ENCODE assay signal across 8 cellular contexts in the genomic region with DNA sequence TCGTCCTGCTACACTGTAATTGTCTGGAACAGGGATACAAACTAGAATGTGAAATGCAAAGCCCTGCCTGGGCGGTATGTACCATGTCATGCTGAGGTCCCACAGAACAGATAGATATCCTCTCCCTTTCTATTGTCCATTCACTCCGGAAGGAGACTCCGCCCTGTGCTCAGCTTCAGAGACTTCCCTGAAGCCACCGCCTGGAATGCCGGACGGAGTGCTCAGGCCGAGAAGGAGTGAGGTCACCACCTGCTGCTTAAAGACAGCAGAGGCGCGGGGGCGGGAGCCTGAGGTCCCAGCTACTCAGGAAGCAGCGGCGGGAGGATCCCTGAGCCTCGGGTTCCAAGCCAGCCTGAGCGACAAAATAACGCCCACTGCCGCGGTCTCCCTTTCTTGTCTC. TPM values are rescaled to one million over a fixed set of nuclear protein-coding genes. Genes with fewer than 3 reads are reported as not detected.
DNase-seq lines count a peak whose midpoint lies in the region; ATAC-seq and TF ChIP-seq lines count a peak whose summit lies in the region.

No MANE protein-coding gene starts in this region.

- no TSS peak for BruUV-seq in mammary epithelial cell (replicated peaks; lab: Mats Ljungman, UMichigan)

- H3K4me2 ChIP-seq in mammary epithelial cell (ENCODE audit: insufficient read depth, low read depth, low read length) (peak overlapping the region; percentile 69), MM.1S (ENCODE audit: low read depth, low read length) (no peak overlapping the region)

- in situ Hi-C loops in mammary epithelial cell (cut with MboI; ENCODE audit: low sequenced_read_pairs in 2 of 2): loop anchor here (25.0 kb wide), 1 partner anchor 473 kb away; a partner anchor contains a TSS

- peaks cover 4% of the 10 kb centered on the region for H3K9me3 ChIP-seq in mammary epithelial cell (replicated peaks; ENCODE audit: insufficient read depth, low read length)
- H3K9me3 ChIP-seq in MM.1S (replicated peaks; ENCODE audit: insufficient read depth, low read length): no peaks in the 10 kb centered on the region

- TF ChIP-seq CTCF in mammary epithelial cell (conservative IDR thresholded peaks at IDR 0.05 in 1 of 2, IDR thresholded peaks at IDR 0.05 in 1 of 2; ENCODE audit: extremely low read depth in 1 of 2, insufficient read depth in 1 of 2, low read depth in 1 of 2, low read length in 2 of 2) (peak in 1 of 2 donors; percentile 12), MM.1S (IDR thresholded peaks at IDR 0.05; ENCODE audit: low read length) (no peak)

- no peaks in the 10 kb centered on the region for H3F3A ChIP-seq in MM.1S (ENCODE audit: insufficient read depth, low read length)

- H3K9me3 Mint-ChIP-seq in stimulated activated naive CD8-positive, alpha-beta T cell treated with anti-CD3 and anti-CD28 coated beads, Interleukin-15, amount 100 ng/mL, for 72 hours: peaks cover 0 to 9% of the 10 kb centered on the region in 2 donors

- WGBS in mammary epithelial cell (ENCODE audit: low coverage, missing lambda C conversion rate): 2% methylated on average over 15 of the region's 18 CpGs

- H2AFZ ChIP-seq in mammary epithelial cell (ENCODE audit: low read depth, low read length): peak overlapping the region; percentile 97
- no peak overlapping the region for H2AFZ ChIP-seq in MM.1S (ENCODE audit: low read length)

- ATAC-seq in stimulated activated naive CD8-positive, alpha-beta T cell treated with anti-CD3 and anti-CD28 coated beads, Interleukin-15, amount 100 ng/mL, for 72 hours: no peak

- no peaks in the 10 kb centered on the region for H3K27me3 ChIP-seq in mammary epithelial cell (ENCODE audit: insufficient read depth, low read length)
- no peaks in the 10 kb centered on the region for H3K27me3 ChIP-seq in MM.1S (replicated peaks; ENCODE audit: insufficient read depth, low read length)

- H3K4me1 ChIP-seq in mammary epithelial cell (ENCODE audit: insufficient read depth, low read length) (peaks cover 15% of the 10 kb centered on the region), MM.1S (ENCODE audit: low read length) (no peaks in the 10 kb centered on the region)

- no peak overlapping the region for H3K27ac Mint-ChIP-seq in stimulated activated naive CD8-positive, alpha-beta T cell treated with anti-CD3 and anti-CD28 coated beads, Interleukin-15, amount 100 ng/mL, for 72 hours

- H3K27ac ChIP-seq in mammary epithelial cell (ENCODE audit: insufficient read depth, low read depth, low read length): peak overlapping the region; percentile 64
- no peak overlapping the region for H3K27ac ChIP-seq in MM.1S (ENCODE audit: low read length)

- CTCF ChIA-PET in mammary epithelial cell (lab: Charles Lee; ENCODE audit: low non-redundant PET): interaction anchor here (0.6 kb wide), 2 partner anchors 209 to 258 kb away, joined by 6 to 7 read pairs; no protein-coding TSS in a partner anchor

- intact Hi-C loops in mammary epithelial cell (cut with micrococcal nuclease): loop anchor here (5.0 to 10.0 kb wide), 3 partner anchors 98 to 227 kb away; a partner anchor contains a TSS

- DNase-seq in stimulated activated CD4-positive, alpha-beta T cell treated with anti-CD3 and anti-CD28 coated beads, Interleukin-15, amount 100 ng/mL, for 24 hours: peak; percentile 23
- DNase-seq in stimulated activated CD4-positive, alpha-beta T cell treated with anti-CD3 and anti-CD28 coated beads, Interleukin-4, amount 100 ng/mL, for 1 hour: no peak
- DNase-seq in mammary epithelial cell: peak; percentile 79
- peak; percentile 96 for DNase-seq in kidney tubule cell (ENCODE audit: low spot score)
- no peak for DNase-seq in stimulated activated naive CD8-positive, alpha-beta T cell treated with anti-CD3 and anti-CD28 coated beads, Interleukin-15, amount 100 ng/mL, for 72 hours
- no peak for DNase-seq in MM.1S
- no peak for DNase-seq in activated gamma-delta T cell treated with Interleukin-2 at 50 U/mL for 16 hours
- no peak for DNase-seq in COR-L47 (lab: John Stamatoyannopoulos, UW)

- peaks cover 25% of the 10 kb centered on the region for H3K4me1 Mint-ChIP-seq in stimulated activated naive CD8-positive, alpha-beta T cell treated with anti-CD3 and anti-CD28 coated beads, Interleukin-15, amount 100 ng/mL, for 72 hours

- no peaks in the 10 kb centered on the region for H3K9me2 ChIP-seq in MM.1S (replicated peaks; ENCODE audit: insufficient read depth, low read length)

- H3K27me3 Mint-ChIP-seq in stimulated activated naive CD8-positive, alpha-beta T cell treated with anti-CD3 and anti-CD28 coated beads, Interleukin-15, amount 100 ng/mL, for 72 hours: no peaks in the 10 kb centered on the region

- peaks cover 24% of the 10 kb centered on the region for H3K79me2 ChIP-seq in mammary epithelial cell (ENCODE audit: insufficient read depth, low read length)
- H3K79me2 ChIP-seq in MM.1S (ENCODE audit: low read length): peaks cover 5% of the 10 kb centered on the region; the same call in 1 of the 2 replicates

- no peaks in the 10 kb centered on the region for H4K20me1 ChIP-seq in mammary epithelial cell (ENCODE audit: insufficient read depth, low read length)
- no peaks in the 10 kb centered on the region for H4K20me1 ChIP-seq in MM.1S (ENCODE audit: insufficient read depth, low read length)

- peak overlapping the region; percentile 89 to 91 for H3K4me3 Mint-ChIP-seq in stimulated activated naive CD8-positive, alpha-beta T cell treated with anti-CD3 and anti-CD28 coated beads, Interleukin-15, amount 100 ng/mL, for 72 hours

- dilution Hi-C loops in mammary epithelial cell (cut with HindIII; ENCODE audit: low sequenced_read_pairs): no loop called here

- peak overlapping the region; percentile 42 for H3K9ac ChIP-seq in mammary epithelial cell (ENCODE audit: insufficient read depth, low read length)
- no peak overlapping the region for H3K9ac ChIP-seq in MM.1S (ENCODE audit: low read length)

- H3K36me3 ChIP-seq in mammary epithelial cell (ENCODE audit: insufficient read depth, low read length): no peaks in the 10 kb centered on the region
- no peaks in the 10 kb centered on the region for H3K36me3 ChIP-seq in MM.1S (replicated peaks; ENCODE audit: insufficient read depth, low read length)

- H3K4me3 ChIP-seq in mammary epithelial cell (replicated peaks in 1 of 3; ENCODE audit: insufficient read depth in 1 of 3, low read depth in 2 of 3, low read length in 3 of 3) (no peak overlapping the region), MM.1S (ENCODE audit: low read length) (no peak overlapping the region)

RNA-seq across cellular contexts. Expression of a gene that starts 0.9 kb away (rescaled TPM):
- 10 to 100 TPM; 15.0 to 17.6 TPM for total RNA-seq in mammary epithelial cell
- polyA plus RNA-seq in mammary epithelial cell: 3.5 TPM
- 31.3 TPM for polyA minus RNA-seq in mammary epithelial cell

RNA-seq across cellular contexts. Expression of a gene that starts 50.9 kb away (rescaled TPM):
- total RNA-seq in mammary epithelial cell: 1 to 10 TPM; 7.2 to 9.6 TPM
- polyA plus RNA-seq in mammary epithelial cell: 8.1 TPM
- 3.8 TPM for polyA minus RNA-seq in mammary epithelial cell

Comparison
In these comparisons a context has a peak if more than half of its experiments do, and no peak if none do; other contexts are left out.
1. DNase-seq: peak in stimulated activated CD4-positive, alpha-beta T cell treated with anti-CD3 and anti-CD28 coated beads, Interleukin-15, amount 100 ng/mL, for 24 hours (single experiment), mammary epithelial cell (single experiment) and kidney tubule cell (single experiment); none in stimulated activated CD4-positive, alpha-beta T cell treated with anti-CD3 and anti-CD28 coated beads, Interleukin-4, amount 100 ng/mL, for 1 hour (single experiment), stimulated activated naive CD8-positive, alpha-beta T cell treated with anti-CD3 and anti-CD28 coated beads, Interleukin-15, amount 100 ng/mL, for 72 hours (0 of 2), MM.1S (single experiment), activated gamma-delta T cell treated with Interleukin-2 at 50 U/mL for 16 hours (single experiment) and COR-L47 (single experiment).